In genomic region chr20:44394520-44395182, GRCh38 we compare ENCODE assay signal across 1 cellular context.
TF ChIP-seq lines count a peak whose summit lies in the region.

No MANE protein-coding gene starts in this region.

TF ChIP-seq in HepG2, 621 proteins besides CTCF, POLR2A, EP300 and RAD21 (continued from another document and continues in another):
- TF ChIP-seq, protein P1, sequence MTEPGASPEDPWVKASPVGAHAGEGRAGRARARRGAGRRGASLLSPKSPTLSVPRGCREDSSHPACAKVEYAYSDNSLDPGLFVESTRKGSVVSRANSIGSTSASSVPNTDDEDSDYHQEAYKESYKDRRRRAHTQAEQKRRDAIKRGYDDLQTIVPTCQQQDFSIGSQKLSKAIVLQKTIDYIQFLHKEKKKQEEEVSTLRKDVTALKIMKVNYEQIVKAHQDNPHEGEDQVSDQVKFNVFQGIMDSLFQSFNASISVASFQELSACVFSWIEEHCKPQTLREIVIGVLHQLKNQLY (CRISPR knock-in tag; IDR thresholded peaks at IDR 0.05), result peak; percentile 97
- TF ChIP-seq DBP (CRISPR knock-in tag; IDR thresholded peaks at IDR 0.05; ENCODE audit: not compliant biosample characterization), result peak; percentile 91
- TF ChIP-seq, protein P2, sequence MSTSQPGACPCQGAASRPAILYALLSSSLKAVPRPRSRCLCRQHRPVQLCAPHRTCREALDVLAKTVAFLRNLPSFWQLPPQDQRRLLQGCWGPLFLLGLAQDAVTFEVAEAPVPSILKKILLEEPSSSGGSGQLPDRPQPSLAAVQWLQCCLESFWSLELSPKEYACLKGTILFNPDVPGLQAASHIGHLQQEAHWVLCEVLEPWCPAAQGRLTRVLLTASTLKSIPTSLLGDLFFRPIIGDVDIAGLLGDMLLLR (CRISPR knock-in tag; IDR thresholded peaks at IDR 0.05), result no peak
- TF ChIP-seq, protein P3, sequence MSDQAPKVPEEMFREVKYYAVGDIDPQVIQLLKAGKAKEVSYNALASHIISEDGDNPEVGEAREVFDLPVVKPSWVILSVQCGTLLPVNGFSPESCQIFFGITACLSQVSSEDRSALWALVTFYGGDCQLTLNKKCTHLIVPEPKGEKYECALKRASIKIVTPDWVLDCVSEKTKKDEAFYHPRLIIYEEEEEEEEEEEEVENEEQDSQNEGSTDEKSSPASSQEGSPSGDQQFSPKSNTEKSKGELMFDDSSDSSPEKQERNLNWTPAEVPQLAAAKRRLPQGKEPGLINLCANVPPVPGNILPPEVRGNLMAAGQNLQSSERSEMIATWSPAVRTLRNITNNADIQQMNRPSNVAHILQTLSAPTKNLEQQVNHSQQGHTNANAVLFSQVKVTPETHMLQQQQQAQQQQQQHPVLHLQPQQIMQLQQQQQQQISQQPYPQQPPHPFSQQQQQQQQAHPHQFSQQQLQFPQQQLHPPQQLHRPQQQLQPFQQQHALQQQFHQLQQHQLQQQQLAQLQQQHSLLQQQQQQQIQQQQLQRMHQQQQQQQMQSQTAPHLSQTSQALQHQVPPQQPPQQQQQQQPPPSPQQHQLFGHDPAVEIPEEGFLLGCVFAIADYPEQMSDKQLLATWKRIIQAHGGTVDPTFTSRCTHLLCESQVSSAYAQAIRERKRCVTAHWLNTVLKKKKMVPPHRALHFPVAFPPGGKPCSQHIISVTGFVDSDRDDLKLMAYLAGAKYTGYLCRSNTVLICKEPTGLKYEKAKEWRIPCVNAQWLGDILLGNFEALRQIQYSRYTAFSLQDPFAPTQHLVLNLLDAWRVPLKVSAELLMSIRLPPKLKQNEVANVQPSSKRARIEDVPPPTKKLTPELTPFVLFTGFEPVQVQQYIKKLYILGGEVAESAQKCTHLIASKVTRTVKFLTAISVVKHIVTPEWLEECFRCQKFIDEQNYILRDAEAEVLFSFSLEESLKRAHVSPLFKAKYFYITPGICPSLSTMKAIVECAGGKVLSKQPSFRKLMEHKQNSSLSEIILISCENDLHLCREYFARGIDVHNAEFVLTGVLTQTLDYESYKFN (CRISPR knock-in tag; conservative IDR thresholded peaks at IDR 0.05), result peak; percentile 100
- TF ChIP-seq ZBTB26 (CRISPR knock-in tag; IDR thresholded peaks at IDR 0.05; ENCODE audit: borderline replicate concordance), result peak; percentile 99
- TF ChIP-seq ZNF709 (CRISPR knock-in tag; IDR thresholded peaks at IDR 0.05), result peak; percentile 90; the same call in 1 of the 2 replicates
- TF ChIP-seq ZNF775 (CRISPR knock-in tag; IDR thresholded peaks at IDR 0.05; ENCODE audit: borderline replicate concordance), result peak; percentile 76; the same call in 1 of the 2 replicates
- 0 out of 2 replicates have a peak, but pooled peaks have one; percentile 29 for TF ChIP-seq ZFP62 (CRISPR knock-in tag; IDR thresholded peaks at IDR 0.05)
- TF ChIP-seq ZNF496 (CRISPR knock-in tag; IDR thresholded peaks at IDR 0.05; ENCODE audit: insufficient replicate concordance), result no peak
- TF ChIP-seq, protein P4, sequence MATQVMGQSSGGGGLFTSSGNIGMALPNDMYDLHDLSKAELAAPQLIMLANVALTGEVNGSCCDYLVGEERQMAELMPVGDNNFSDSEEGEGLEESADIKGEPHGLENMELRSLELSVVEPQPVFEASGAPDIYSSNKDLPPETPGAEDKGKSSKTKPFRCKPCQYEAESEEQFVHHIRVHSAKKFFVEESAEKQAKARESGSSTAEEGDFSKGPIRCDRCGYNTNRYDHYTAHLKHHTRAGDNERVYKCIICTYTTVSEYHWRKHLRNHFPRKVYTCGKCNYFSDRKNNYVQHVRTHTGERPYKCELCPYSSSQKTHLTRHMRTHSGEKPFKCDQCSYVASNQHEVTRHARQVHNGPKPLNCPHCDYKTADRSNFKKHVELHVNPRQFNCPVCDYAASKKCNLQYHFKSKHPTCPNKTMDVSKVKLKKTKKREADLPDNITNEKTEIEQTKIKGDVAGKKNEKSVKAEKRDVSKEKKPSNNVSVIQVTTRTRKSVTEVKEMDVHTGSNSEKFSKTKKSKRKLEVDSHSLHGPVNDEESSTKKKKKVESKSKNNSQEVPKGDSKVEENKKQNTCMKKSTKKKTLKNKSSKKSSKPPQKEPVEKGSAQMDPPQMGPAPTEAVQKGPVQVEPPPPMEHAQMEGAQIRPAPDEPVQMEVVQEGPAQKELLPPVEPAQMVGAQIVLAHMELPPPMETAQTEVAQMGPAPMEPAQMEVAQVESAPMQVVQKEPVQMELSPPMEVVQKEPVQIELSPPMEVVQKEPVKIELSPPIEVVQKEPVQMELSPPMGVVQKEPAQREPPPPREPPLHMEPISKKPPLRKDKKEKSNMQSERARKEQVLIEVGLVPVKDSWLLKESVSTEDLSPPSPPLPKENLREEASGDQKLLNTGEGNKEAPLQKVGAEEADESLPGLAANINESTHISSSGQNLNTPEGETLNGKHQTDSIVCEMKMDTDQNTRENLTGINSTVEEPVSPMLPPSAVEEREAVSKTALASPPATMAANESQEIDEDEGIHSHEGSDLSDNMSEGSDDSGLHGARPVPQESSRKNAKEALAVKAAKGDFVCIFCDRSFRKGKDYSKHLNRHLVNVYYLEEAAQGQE (IDR thresholded peaks at IDR 0.05; ENCODE audit: borderline replicate concordance in 1 of 2, low read depth in 1 of 2, low read length in 2 of 2), result peak in 1 of 2 experiments; percentile 81; a peak in 3 of 4 replicates
- peak; percentile 61; the same call in 1 of the 2 replicates for TF ChIP-seq ZFP82 (CRISPR knock-in tag; IDR thresholded peaks at IDR 0.05; ENCODE audit: borderline replicate concordance)
- peak; percentile 99 for TF ChIP-seq ZBTB7A (CRISPR knock-in tag; IDR thresholded peaks at IDR 0.05)
- peak; percentile 98 for TF ChIP-seq KDM3A (CRISPR knock-in tag; IDR thresholded peaks at IDR 0.05; ENCODE audit: low read depth)
- TF ChIP-seq, protein P5, sequence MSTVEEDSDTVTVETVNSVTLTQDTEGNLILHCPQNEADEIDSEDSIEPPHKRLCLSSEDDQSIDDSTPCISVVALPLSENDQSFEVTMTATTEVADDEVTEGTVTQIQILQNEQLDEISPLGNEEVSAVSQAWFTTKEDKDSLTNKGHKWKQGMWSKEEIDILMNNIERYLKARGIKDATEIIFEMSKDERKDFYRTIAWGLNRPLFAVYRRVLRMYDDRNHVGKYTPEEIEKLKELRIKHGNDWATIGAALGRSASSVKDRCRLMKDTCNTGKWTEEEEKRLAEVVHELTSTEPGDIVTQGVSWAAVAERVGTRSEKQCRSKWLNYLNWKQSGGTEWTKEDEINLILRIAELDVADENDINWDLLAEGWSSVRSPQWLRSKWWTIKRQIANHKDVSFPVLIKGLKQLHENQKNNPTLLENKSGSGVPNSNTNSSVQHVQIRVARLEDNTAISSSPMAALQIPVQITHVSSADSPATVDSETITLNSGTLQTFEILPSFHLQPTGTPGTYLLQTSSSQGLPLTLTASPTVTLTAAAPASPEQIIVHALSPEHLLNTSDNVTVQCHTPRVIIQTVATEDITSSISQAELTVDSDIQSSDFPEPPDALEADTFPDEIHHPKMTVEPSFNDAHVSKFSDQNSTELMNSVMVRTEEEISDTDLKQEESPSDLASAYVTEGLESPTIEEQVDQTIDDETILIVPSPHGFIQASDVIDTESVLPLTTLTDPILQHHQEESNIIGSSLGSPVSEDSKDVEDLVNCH (CRISPR knock-in tag; IDR thresholded peaks at IDR 0.05), result no peak
- peak; percentile 72 for TF ChIP-seq PHF8 (CRISPR knock-in tag; IDR thresholded peaks at IDR 0.05)
- peak; percentile 91 for TF ChIP-seq ZEB1 (IDR thresholded peaks at IDR 0.05; ENCODE audit: insufficient replicate concordance, low read depth)
- peak; percentile 64; the same call in 1 of the 2 replicates for TF ChIP-seq MAF1 (CRISPR knock-in tag; IDR thresholded peaks at IDR 0.05; ENCODE audit: borderline replicate concordance)
- peak; percentile 97 for TF ChIP-seq ELF4 (CRISPR knock-in tag; IDR thresholded peaks at IDR 0.05; ENCODE audit: borderline replicate concordance)
- TF ChIP-seq NFATC3 (CRISPR knock-in tag; IDR thresholded peaks at IDR 0.05), result peak; percentile 71; the same call in 1 of the 2 replicates
- peak; percentile 92; the same call in 1 of the 2 replicates for TF ChIP-seq ATF1 (CRISPR knock-in tag; IDR thresholded peaks at IDR 0.05)
- TF ChIP-seq, protein P6, sequence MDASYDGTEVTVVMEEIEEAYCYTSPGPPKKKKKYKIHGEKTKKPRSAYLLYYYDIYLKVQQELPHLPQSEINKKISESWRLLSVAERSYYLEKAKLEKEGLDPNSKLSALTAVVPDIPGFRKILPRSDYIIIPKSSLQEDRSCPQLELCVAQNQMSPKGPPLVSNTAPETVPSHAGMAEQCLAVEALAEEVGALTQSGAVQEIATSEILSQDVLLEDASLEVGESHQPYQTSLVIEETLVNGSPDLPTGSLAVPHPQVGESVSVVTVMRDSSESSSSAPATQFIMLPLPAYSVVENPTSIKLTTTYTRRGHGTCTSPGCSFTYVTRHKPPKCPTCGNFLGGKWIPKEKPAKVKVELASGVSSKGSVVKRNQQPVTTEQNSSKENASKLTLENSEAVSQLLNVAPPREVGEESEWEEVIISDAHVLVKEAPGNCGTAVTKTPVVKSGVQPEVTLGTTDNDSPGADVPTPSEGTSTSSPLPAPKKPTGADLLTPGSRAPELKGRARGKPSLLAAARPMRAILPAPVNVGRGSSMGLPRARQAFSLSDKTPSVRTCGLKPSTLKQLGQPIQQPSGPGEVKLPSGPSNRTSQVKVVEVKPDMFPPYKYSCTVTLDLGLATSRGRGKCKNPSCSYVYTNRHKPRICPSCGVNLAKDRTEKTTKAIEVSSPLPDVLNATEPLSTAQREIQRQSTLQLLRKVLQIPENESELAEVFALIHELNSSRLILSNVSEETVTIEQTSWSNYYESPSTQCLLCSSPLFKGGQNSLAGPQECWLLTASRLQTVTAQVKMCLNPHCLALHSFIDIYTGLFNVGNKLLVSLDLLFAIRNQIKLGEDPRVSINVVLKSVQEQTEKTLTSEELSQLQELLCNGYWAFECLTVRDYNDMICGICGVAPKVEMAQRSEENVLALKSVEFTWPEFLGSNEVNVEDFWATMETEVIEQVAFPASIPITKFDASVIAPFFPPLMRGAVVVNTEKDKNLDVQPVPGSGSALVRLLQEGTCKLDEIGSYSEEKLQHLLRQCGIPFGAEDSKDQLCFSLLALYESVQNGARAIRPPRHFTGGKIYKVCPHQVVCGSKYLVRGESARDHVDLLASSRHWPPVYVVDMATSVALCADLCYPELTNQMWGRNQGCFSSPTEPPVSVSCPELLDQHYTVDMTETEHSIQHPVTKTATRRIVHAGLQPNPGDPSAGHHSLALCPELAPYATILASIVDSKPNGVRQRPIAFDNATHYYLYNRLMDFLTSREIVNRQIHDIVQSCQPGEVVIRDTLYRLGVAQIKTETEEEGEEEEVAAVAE (CRISPR knock-in tag; IDR thresholded peaks at IDR 0.05; ENCODE audit: borderline replicate concordance), result peak; percentile 91; the same call in 1 of the 2 replicates
- peak; percentile 67; the same call in 1 of the 2 replicates for TF ChIP-seq ZSCAN12 (CRISPR knock-in tag; IDR thresholded peaks at IDR 0.05)
- peak; percentile 53; the same call in 1 of the 2 replicates for TF ChIP-seq EEA1 (CRISPR knock-in tag; IDR thresholded peaks at IDR 0.05; ENCODE audit: borderline replicate concordance)
- TF ChIP-seq EED (CRISPR knock-in tag; IDR thresholded peaks at IDR 0.05), result no peak
- peak; percentile 34 for TF ChIP-seq STAG1 (CRISPR knock-in tag; IDR thresholded peaks at IDR 0.05)
- no peak; the same call in 1 of the 2 replicates for TF ChIP-seq ZNF598 (CRISPR knock-in tag; IDR thresholded peaks at IDR 0.05; ENCODE audit: borderline replicate concordance)
- TF ChIP-seq, protein P7, sequence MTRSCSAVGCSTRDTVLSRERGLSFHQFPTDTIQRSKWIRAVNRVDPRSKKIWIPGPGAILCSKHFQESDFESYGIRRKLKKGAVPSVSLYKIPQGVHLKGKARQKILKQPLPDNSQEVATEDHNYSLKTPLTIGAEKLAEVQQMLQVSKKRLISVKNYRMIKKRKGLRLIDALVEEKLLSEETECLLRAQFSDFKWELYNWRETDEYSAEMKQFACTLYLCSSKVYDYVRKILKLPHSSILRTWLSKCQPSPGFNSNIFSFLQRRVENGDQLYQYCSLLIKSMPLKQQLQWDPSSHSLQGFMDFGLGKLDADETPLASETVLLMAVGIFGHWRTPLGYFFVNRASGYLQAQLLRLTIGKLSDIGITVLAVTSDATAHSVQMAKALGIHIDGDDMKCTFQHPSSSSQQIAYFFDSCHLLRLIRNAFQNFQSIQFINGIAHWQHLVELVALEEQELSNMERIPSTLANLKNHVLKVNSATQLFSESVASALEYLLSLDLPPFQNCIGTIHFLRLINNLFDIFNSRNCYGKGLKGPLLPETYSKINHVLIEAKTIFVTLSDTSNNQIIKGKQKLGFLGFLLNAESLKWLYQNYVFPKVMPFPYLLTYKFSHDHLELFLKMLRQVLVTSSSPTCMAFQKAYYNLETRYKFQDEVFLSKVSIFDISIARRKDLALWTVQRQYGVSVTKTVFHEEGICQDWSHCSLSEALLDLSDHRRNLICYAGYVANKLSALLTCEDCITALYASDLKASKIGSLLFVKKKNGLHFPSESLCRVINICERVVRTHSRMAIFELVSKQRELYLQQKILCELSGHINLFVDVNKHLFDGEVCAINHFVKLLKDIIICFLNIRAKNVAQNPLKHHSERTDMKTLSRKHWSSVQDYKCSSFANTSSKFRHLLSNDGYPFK (CRISPR knock-in tag; IDR thresholded peaks at IDR 0.05; ENCODE audit: borderline replicate concordance), result peak; percentile 90; the same call in 1 of the 2 replicates
- no peak for TF ChIP-seq ZNF138 (CRISPR knock-in tag; IDR thresholded peaks at IDR 0.05; ENCODE audit: low read depth)
- no peak for TF ChIP-seq MTA3 (CRISPR knock-in tag; IDR thresholded peaks at IDR 0.05)
- TF ChIP-seq ZNF574 (CRISPR knock-in tag; IDR thresholded peaks at IDR 0.05), result peak; percentile 92
